ENCODE assay signal across 1 cellular context in genomic region chr11:118245946-118246562, GRCh38.
TF ChIP-seq lines count a peak whose summit lies in the region.

No MANE protein-coding gene starts in this region.

TF ChIP-seq in GM12878, 131 proteins besides CTCF, POLR2A, EP300 and RAD21:
- no peak for TF ChIP-seq NRF1 (conservative IDR thresholded peaks at IDR 0.05; ENCODE audit: low read depth, low read length)
- TF ChIP-seq ZNF24 (IDR thresholded peaks at IDR 0.05), result no peak
- no peak for TF ChIP-seq MXI1 (IDR thresholded peaks at IDR 0.05; ENCODE audit: low read depth, low read length)
- no peak for TF ChIP-seq CHD2 (IDR thresholded peaks at IDR 0.05; ENCODE audit: borderline replicate concordance, low read depth, low read length)
- TF ChIP-seq ZBTB40 (IDR thresholded peaks at IDR 0.05; ENCODE audit: borderline replicate concordance), result peak; percentile 1; the same call in 1 of the 2 replicates
- TF ChIP-seq ZBTB33 (IDR thresholded peaks at IDR 0.05), result no peak
- no peak for TF ChIP-seq ESRRA (IDR thresholded peaks at IDR 0.05; ENCODE audit: low read length)
- no peak for TF ChIP-seq E2F4 (IDR thresholded peaks at IDR 0.05; ENCODE audit: low read depth, low read length)
